ENCODE assay signal across 8 cellular contexts in the genomic region with DNA sequence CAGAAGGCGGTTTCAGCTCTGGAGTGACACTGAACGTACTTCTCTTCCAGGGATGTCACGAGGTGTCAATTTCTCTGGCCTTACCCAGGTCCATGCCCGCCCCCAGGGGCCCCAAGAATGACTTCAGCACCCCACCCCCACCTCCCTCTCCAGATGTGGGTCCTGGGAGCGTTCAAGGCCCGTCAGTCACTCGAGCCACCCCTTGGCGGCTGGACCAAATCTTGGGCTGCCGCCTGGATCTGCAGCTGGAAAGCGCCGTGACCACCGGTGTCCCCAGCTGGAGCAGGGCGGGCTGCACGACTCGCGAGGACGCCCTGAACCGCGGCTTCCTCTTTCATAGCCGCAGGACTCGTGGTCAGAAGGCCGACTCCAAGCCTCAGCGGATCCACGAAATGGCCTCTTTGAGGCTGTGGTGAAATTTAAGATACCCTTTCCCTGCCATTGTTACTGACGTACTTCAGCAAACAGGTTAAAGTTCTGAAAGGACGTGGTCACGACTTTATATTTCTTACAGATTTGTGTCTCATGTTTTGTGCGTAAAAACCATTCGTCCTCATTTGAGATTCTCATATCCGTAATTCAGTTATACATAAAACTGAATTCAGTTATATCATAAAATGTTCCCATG. TPM values are rescaled to one million over a fixed set of nuclear protein-coding genes. Genes with fewer than 3 reads are reported as not detected.
DNase-seq lines count a peak whose midpoint lies in the region; ATAC-seq and TF ChIP-seq lines count a peak whose summit lies in the region.

No MANE protein-coding gene starts in this region.

- peak overlapping the region; percentile 78 for H3K9ac ChIP-seq in NT2/D1 (ENCODE audit: insufficient read length, low read depth)

- peaks cover 0 to 2% (median 1%) of the 10 kb centered on the region in 3 donors for H3K27me3 Mint-ChIP-seq in CD14-positive monocyte (ENCODE audit: low read depth in 3 of 3)

- peak overlapping the region; percentile 50 for H3K4me3 ChIP-seq in NT2/D1 (ENCODE audit: insufficient read length, low read depth)
- peak overlapping the region; percentile 80 for H3K4me3 ChIP-seq in epithelial cell of proximal tubule (ENCODE audit: low read depth, low read length)

- ATAC-seq in GM19438 (IDR thresholded peaks at IDR 0.05; ENCODE audit: low read depth, unreplicated experiment) (peak; percentile 48), HG03520 (IDR thresholded peaks at IDR 0.05; ENCODE audit: unreplicated experiment) (peak; percentile 32)

- no peaks in the 10 kb centered on the region for H3K36me3 ChIP-seq in NT2/D1 (ENCODE audit: insufficient read depth, insufficient read length, low read length)

- no peaks in the 10 kb centered on the region for H3K27me3 ChIP-seq in NT2/D1 (ENCODE audit: insufficient read depth, insufficient read length)

- intact Hi-C loops in CD14-positive monocyte (cut with micrococcal nuclease): no loop called here

- H3K9me3 Mint-ChIP-seq in CD14-positive monocyte: no peaks in the 10 kb centered on the region

- no peaks in the 10 kb centered on the region; the same call in 1 of the 2 replicates for H3K9me3 ChIP-seq in NT2/D1 (ENCODE audit: insufficient read depth, low read length)

- peak overlapping the region; percentile 88 to 95 for H3K4me3 Mint-ChIP-seq in CD14-positive monocyte

- TF ChIP-seq CTCF in CD14-positive monocyte (IDR thresholded peaks at IDR 0.05) (no peak), epithelial cell of proximal tubule (conservative IDR thresholded peaks at IDR 0.05; ENCODE audit: low read depth, low read length) (no peak)

- peaks cover 21% of the 10 kb centered on the region for H3K4me1 Mint-ChIP-seq in CD14-positive monocyte

- peaks cover 16 to 24% of the 10 kb centered on the region in 2 donors for H3K36me3 Mint-ChIP-seq in CD14-positive monocyte

- no peaks in the 10 kb centered on the region for H3K4me1 ChIP-seq in NT2/D1 (ENCODE audit: insufficient read depth, insufficient read length)

- DNase-seq in CD14-positive monocyte (ENCODE audit: low spot score): peak; percentile 88
- DNase-seq in NT2/D1 (ENCODE audit: low read depth, low spot score): no peak
- peak; percentile 40 for DNase-seq in activated T-cell treated with anti-CD3 and anti-CD28 coated beads for 48 hours (ENCODE audit: low read depth)
- no peak for DNase-seq in epithelial cell of proximal tubule (ENCODE audit: low read depth)
- DNase-seq in middle frontal gyrus (ENCODE audit: extremely low spot score, low spot score): peak; percentile 40
- DNase-seq in stimulated activated CD8-positive, alpha-beta memory T cell treated with anti-CD3 and anti-CD28 coated beads, Interleukin-7, amount 100 ng/mL, for 1 hour (ENCODE audit: low read depth in 2 of 2): peak; percentile 19 to 29

- H3K27ac Mint-ChIP-seq in CD14-positive monocyte: peak overlapping the region; percentile 96 to 99 (median 99)

RNA-seq across cellular contexts. Expression of a gene that starts 29.3 kb away (rescaled TPM):
- polyA plus RNA-seq in CD14-positive monocyte: 1 to 10 TPM; 4.1 to 8.0 TPM
- 3.0 and 4.2 TPM in 2 replicates for total RNA-seq in epithelial cell of proximal tubule

Comparison
In these comparisons a context has a peak if more than half of its experiments do, and no peak if none do; other contexts are left out.
1. DNase-seq: peak in CD14-positive monocyte (single experiment), activated T-cell treated with anti-CD3 and anti-CD28 coated beads for 48 hours (single experiment), middle frontal gyrus (single experiment) and stimulated activated CD8-positive, alpha-beta memory T cell treated with anti-CD3 and anti-CD28 coated beads, Interleukin-7, amount 100 ng/mL, for 1 hour (2 of 2); none in NT2/D1 (single experiment) and epithelial cell of proximal tubule (single experiment).